Comparison of ENCODE assay signal across 8 cellular contexts in genomic region chr2:152098033-152098797, GRCh38. TPM values are rescaled to one million over a fixed set of nuclear protein-coding genes. Genes with fewer than 3 reads are reported as not detected.
DNase-seq lines count a peak whose midpoint lies in the region; ATAC-seq and TF ChIP-seq lines count a peak whose summit lies in the region.

No MANE protein-coding gene starts in this region.

- peaks cover 80% of the 10 kb centered on the region for H3K27me3 ChIP-seq in GM23248 (replicated peaks; ENCODE audit: insufficient read depth)
- peaks cover 16 to 24% of the 10 kb centered on the region in 2 donors for H3K27me3 ChIP-seq in naive thymus-derived CD4-positive, alpha-beta T cell (ENCODE audit: control insufficient read depth in 2 of 2, insufficient read depth in 2 of 2, low read length in 2 of 2)

- H4K20me1 ChIP-seq in GM23248 (ENCODE audit: insufficient read depth), result no peaks in the 10 kb centered on the region

- H2AFZ ChIP-seq in GM23248, result peak overlapping the region; percentile 66

- no peak for TF ChIP-seq CTCF in epithelial cell of proximal tubule (conservative IDR thresholded peaks at IDR 0.05; ENCODE audit: low read depth, low read length)

- H3K36me3 Mint-ChIP-seq in naive thymus-derived CD4-positive, alpha-beta T cell, result peaks cover 0 to 9% (median 0%) of the 10 kb centered on the region in 5 donors

- no peak overlapping the region for H3K9ac ChIP-seq in GM23248

- in situ Hi-C loops in GM23248 (cut with MboI), result no loop called here

- 0 out of 2 replicates have a peak, but pooled peaks cover 7% of the 10 kb centered on the region for H3F3A ChIP-seq in GM23248 (ENCODE audit: insufficient read depth)

- H3K9me3 ChIP-seq in GM23248 (ENCODE audit: low read depth), result no peaks in the 10 kb centered on the region
- H3K9me3 ChIP-seq in naive thymus-derived CD4-positive, alpha-beta T cell (ENCODE audit: control insufficient read depth in 2 of 3, low read length in 3 of 3), result no peaks in the 10 kb centered on the region

- peaks cover 7% of the 10 kb centered on the region; the same call in 1 of the 2 replicates for H3K4me1 ChIP-seq in GM23248 (ENCODE audit: insufficient read depth)
- peaks cover 5 to 6% of the 10 kb centered on the region in 2 donors for H3K4me1 ChIP-seq in naive thymus-derived CD4-positive, alpha-beta T cell (ENCODE audit: control insufficient read depth in 2 of 2, insufficient read depth in 2 of 2, low read length in 2 of 2)

- H3K4me3 Mint-ChIP-seq in naive thymus-derived CD4-positive, alpha-beta T cell, result peak overlapping the region; percentile 72 to 93 (median 82)

- peak; percentile 56 for ATAC-seq in naive thymus-derived CD4-positive, alpha-beta T cell
- no peak for ATAC-seq in HG03045 (IDR thresholded peaks at IDR 0.05; ENCODE audit: unreplicated experiment)

- no peaks in the 10 kb centered on the region for H3K79me2 ChIP-seq in GM23248 (ENCODE audit: insufficient read depth)

- DNase-seq in COLO668 (lab: John Stamatoyannopoulos, UW; ENCODE audit: unreplicated experiment) (peak; percentile 20), GM23248 (peak; percentile 55), SW480 (ENCODE audit: low spot score) (peak; percentile 53), epithelial cell of proximal tubule (ENCODE audit: low read depth) (no peak), COLO829 (ENCODE audit: low spot score) (no peak), NCI-H524 treated with DMSO at 0.1 percent for 48 hours (lab: John Stamatoyannopoulos, UW) (no peak)
- peak in 2 of 9 donors; percentile 2 to 23 for DNase-seq in naive thymus-derived CD4-positive, alpha-beta T cell

- H3K9me3 Mint-ChIP-seq in naive thymus-derived CD4-positive, alpha-beta T cell, result peaks cover 0 to 2% (median 0%) of the 10 kb centered on the region in 11 donors

- peaks cover 17 to 24% (median 22%) of the 10 kb centered on the region in 7 donors for H3K4me1 Mint-ChIP-seq in naive thymus-derived CD4-positive, alpha-beta T cell

- H3K9me2 ChIP-seq in GM23248 (ENCODE audit: insufficient read depth), result no peaks in the 10 kb centered on the region

- no peaks in the 10 kb centered on the region for H3K36me3 ChIP-seq in GM23248 (ENCODE audit: low read depth)
- H3K36me3 ChIP-seq in naive thymus-derived CD4-positive, alpha-beta T cell (ENCODE audit: control insufficient read depth in 2 of 3, insufficient read depth in 3 of 3, low read length in 3 of 3), result no peaks in the 10 kb centered on the region

- peak overlapping the region in 1 of 9 donors; percentile 14 for H3K27ac Mint-ChIP-seq in naive thymus-derived CD4-positive, alpha-beta T cell

- CTCF ChIA-PET in naive thymus-derived CD4-positive, alpha-beta T cell (lab: Charles Lee), result no interaction called here

- intact Hi-C loops in naive thymus-derived CD4-positive, alpha-beta T cell (cut with micrococcal nuclease), result no loop called here

- peaks cover 40 to 63% (median 61%) of the 10 kb centered on the region in 5 donors for H3K27me3 Mint-ChIP-seq in naive thymus-derived CD4-positive, alpha-beta T cell

- 2% methylated on average over 47 to 54 of the region's 61 CpGs for WGBS in GM23248 (ENCODE audit: low coverage in 1 of 2, low lambda C conversion rate in 2 of 2, missing lambda C conversion rate in 2 of 2), 2 experiments

- H3K4me3 ChIP-seq in GM23248, result peak overlapping the region; percentile 70
- H3K4me3 ChIP-seq in epithelial cell of proximal tubule (ENCODE audit: low read depth, low read length), result peak overlapping the region; percentile 59
- peak overlapping the region; percentile 58 for H3K4me3 ChIP-seq in naive thymus-derived CD4-positive, alpha-beta T cell (ENCODE audit: low read length)

- no peak overlapping the region for H3K27ac ChIP-seq in GM23248
- H3K27ac ChIP-seq in naive thymus-derived CD4-positive, alpha-beta T cell (ENCODE audit: low read depth, low read length), result no peak overlapping the region

- POLR2A ChIA-PET in naive thymus-derived CD4-positive, alpha-beta T cell (lab: Charles Lee), result no interaction called here

- peak overlapping the region; percentile 96 for H3K4me2 ChIP-seq in GM23248 (ENCODE audit: unreplicated experiment)

RNA-seq across cellular contexts. Expression of gene CACNB4, which starts 0.6 kb away (rescaled TPM):
- 0.11 TPM in 1 of 2 replicates, not detected in the other for total RNA-seq in GM23248 (2014; rRNA removed; shearing (Covaris generic))
- 0.05 TPM in 1 of 2 replicates, not detected in the other for polyA plus RNA-seq in GM23248 (2016; fragmentation: Nextera tagmentation; extraction: Ambion mirVana)
- total RNA-seq in epithelial cell of proximal tubule, result 0.14 and 0.52 TPM in 2 replicates
- total RNA-seq in naive thymus-derived CD4-positive, alpha-beta T cell, result 1 to 10 TPM in 1 of 5 experiments, under 1 TPM in 4; 0.16 to 2.5 (median 0.42) TPM
- polyA plus RNA-seq in naive thymus-derived CD4-positive, alpha-beta T cell, result not detected

Comparison
In these comparisons a context has a peak if more than half of its experiments do, and no peak if none do; other contexts are left out.
1. DNase-seq: peak in COLO668 (single experiment), GM23248 (single experiment) and SW480 (single experiment); none in epithelial cell of proximal tubule (single experiment), COLO829 (single experiment) and NCI-H524 treated with DMSO at 0.1 percent for 48 hours (single experiment).
2. Peak in every context shown above with its lines, with median percentiles within 50 percentile points of each other: H3K4me3 ChIP-seq.